In the genomic region with DNA sequence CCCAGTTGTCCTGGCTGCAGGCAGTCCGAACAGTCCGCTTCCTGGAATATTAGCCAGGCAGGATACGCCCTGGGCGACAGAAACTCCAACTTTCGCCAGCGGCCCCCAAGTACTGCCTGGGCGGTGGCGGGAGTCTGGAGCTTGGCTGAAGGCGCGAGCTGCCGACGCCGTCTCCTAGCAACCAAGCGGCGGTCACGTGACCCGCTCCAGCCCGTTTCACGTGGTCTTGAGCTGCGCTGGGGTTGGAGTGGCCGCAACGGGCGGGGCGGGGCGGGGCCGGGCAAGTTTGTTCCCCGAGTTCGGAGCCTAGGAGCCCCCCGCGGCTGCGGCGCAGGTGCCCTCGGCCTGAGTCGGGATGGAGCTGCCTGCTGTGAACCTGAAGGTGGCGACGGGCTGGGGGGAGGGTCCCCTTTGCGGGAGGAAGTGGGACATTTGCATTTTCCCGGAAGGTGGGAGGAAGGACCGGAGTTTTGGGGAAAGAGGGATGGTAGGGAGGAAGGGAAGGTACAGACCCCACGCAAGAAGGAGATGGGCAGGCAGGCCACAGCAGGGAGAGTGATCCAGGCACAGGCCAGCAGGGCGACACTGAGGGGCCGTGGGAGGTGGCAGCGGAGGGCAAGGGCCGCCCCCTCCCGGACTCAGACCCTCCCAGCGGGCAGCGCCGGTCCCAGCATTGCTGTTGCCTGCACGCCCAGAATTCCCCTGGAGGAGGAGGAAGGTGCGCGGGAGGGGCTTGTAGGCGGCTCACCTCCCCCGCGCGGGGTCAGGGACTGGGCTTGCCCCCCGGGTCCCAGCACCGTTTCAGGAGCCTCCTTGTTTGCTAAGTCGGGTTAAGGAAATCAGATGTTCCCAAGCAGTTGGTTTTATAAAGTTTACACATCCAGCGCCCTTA, we compare ENCODE assay signal across 1 cellular context.
TF ChIP-seq lines count a peak whose summit lies in the region.

A gene with protein sequence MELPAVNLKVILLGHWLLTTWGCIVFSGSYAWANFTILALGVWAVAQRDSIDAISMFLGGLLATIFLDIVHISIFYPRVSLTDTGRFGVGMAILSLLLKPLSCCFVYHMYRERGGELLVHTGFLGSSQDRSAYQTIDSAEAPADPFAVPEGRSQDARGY (plus strand): TSS at position 283 of the 892 bp plus-strand sequence. CDS start 73 bp downstream, at position 356.

TF ChIP-seq in GM12878, 131 proteins besides CTCF, POLR2A, EP300 and RAD21 (continued from another document and continues in another):
- TF ChIP-seq, protein P1, sequence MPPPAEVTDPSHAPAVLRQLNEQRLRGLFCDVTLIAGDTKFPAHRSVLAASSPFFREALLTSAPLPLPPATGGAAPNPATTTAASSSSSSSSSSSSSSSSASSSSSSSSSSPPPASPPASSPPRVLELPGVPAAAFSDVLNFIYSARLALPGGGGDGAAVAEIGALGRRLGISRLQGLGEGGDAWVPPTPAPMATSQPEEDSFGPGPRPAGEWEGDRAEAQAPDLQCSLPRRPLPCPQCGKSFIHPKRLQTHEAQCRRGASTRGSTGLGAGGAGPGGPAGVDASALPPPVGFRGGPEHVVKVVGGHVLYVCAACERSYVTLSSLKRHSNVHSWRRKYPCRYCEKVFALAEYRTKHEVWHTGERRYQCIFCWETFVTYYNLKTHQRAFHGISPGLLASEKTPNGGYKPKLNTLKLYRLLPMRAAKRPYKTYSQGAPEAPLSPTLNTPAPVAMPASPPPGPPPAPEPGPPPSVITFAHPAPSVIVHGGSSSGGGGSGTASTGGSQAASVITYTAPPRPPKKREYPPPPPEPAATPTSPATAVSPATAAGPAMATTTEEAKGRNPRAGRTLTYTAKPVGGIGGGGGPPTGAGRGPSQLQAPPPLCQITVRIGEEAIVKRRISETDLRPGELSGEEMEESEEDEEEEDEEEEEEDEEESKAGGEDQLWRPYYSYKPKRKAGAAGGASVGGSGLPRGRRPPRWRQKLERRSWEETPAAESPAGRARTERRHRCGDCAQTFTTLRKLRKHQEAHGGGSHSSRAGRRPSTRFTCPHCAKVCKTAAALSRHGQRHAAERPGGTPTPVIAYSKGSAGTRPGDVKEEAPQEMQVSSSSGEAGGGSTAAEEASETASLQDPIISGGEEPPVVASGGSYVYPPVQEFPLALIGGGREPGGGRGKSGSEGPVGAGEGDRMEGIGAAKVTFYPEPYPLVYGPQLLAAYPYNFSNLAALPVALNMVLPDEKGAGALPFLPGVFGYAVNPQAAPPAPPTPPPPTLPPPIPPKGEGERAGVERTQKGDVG (CRISPR knock-in tag; IDR thresholded peaks at IDR 0.05), result peak; percentile 91
- no peak for TF ChIP-seq SMARCA5 (IDR thresholded peaks at IDR 0.05)
- 0 out of 2 replicates have a peak, but pooled peaks have one; percentile 34 for TF ChIP-seq DPF2 (IDR thresholded peaks at IDR 0.05)
- TF ChIP-seq SP1 (IDR thresholded peaks at IDR 0.05; ENCODE audit: low read depth, low read length), result peak; percentile 7
- TF ChIP-seq WRNIP1 (IDR thresholded peaks at IDR 0.05; ENCODE audit: borderline replicate concordance, low read depth, low read length), result no peak
- TF ChIP-seq ZNF274 (IDR thresholded peaks at IDR 0.05; ENCODE audit: insufficient read depth, insufficient read length), result no peak
- no peak for TF ChIP-seq ESRRA (IDR thresholded peaks at IDR 0.05; ENCODE audit: low read length)
- TF ChIP-seq HDAC2 (IDR thresholded peaks at IDR 0.05), result no peak
- TF ChIP-seq MEF2B (IDR thresholded peaks at IDR 0.05; ENCODE audit: partially characterized antibody, poor library complexity, severe bottlenecking), result peak; percentile 62
- TF ChIP-seq, protein P2, sequence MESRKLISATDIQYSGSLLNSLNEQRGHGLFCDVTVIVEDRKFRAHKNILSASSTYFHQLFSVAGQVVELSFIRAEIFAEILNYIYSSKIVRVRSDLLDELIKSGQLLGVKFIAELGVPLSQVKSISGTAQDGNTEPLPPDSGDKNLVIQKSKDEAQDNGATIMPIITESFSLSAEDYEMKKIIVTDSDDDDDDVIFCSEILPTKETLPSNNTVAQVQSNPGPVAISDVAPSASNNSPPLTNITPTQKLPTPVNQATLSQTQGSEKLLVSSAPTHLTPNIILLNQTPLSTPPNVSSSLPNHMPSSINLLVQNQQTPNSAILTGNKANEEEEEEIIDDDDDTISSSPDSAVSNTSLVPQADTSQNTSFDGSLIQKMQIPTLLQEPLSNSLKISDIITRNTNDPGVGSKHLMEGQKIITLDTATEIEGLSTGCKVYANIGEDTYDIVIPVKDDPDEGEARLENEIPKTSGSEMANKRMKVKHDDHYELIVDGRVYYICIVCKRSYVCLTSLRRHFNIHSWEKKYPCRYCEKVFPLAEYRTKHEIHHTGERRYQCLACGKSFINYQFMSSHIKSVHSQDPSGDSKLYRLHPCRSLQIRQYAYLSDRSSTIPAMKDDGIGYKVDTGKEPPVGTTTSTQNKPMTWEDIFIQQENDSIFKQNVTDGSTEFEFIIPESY (IDR thresholded peaks at IDR 0.05), result no peak
- no peak for TF ChIP-seq BRCA1 (IDR thresholded peaks at IDR 0.05; ENCODE audit: low read depth, low read length)
- TF ChIP-seq SMC3 (IDR thresholded peaks at IDR 0.05; ENCODE audit: borderline replicate concordance, low read length), result no peak
- no peak for TF ChIP-seq CHD1 (IDR thresholded peaks at IDR 0.05; ENCODE audit: low read depth, low read length)
- peak in 1 of 2 experiments; percentile 70; a peak in 1 of 3 replicates for TF ChIP-seq EGR1 (IDR thresholded peaks at IDR 0.05; ENCODE audit: borderline replicate concordance in 1 of 2, low read depth in 2 of 2, low read length in 2 of 2)
- TF ChIP-seq KLF5 (IDR thresholded peaks at IDR 0.05; ENCODE audit: partially characterized antibody), result no peak
- no peak for TF ChIP-seq JUND (IDR thresholded peaks at IDR 0.05; ENCODE audit: low read depth, low read length)
- no peak for TF ChIP-seq RCOR1 (conservative IDR thresholded peaks at IDR 0.05; ENCODE audit: low read depth, low read length)
- no peak for TF ChIP-seq RFX5 (IDR thresholded peaks at IDR 0.05; ENCODE audit: low read depth, low read length)
- TF ChIP-seq MTA2 (IDR thresholded peaks at IDR 0.05; ENCODE audit: low read depth), result no peak
- TF ChIP-seq MXI1 (IDR thresholded peaks at IDR 0.05; ENCODE audit: low read depth, low read length), result peak; percentile 92
- TF ChIP-seq, protein P3, sequence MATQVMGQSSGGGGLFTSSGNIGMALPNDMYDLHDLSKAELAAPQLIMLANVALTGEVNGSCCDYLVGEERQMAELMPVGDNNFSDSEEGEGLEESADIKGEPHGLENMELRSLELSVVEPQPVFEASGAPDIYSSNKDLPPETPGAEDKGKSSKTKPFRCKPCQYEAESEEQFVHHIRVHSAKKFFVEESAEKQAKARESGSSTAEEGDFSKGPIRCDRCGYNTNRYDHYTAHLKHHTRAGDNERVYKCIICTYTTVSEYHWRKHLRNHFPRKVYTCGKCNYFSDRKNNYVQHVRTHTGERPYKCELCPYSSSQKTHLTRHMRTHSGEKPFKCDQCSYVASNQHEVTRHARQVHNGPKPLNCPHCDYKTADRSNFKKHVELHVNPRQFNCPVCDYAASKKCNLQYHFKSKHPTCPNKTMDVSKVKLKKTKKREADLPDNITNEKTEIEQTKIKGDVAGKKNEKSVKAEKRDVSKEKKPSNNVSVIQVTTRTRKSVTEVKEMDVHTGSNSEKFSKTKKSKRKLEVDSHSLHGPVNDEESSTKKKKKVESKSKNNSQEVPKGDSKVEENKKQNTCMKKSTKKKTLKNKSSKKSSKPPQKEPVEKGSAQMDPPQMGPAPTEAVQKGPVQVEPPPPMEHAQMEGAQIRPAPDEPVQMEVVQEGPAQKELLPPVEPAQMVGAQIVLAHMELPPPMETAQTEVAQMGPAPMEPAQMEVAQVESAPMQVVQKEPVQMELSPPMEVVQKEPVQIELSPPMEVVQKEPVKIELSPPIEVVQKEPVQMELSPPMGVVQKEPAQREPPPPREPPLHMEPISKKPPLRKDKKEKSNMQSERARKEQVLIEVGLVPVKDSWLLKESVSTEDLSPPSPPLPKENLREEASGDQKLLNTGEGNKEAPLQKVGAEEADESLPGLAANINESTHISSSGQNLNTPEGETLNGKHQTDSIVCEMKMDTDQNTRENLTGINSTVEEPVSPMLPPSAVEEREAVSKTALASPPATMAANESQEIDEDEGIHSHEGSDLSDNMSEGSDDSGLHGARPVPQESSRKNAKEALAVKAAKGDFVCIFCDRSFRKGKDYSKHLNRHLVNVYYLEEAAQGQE (IDR thresholded peaks at IDR 0.05; ENCODE audit: low read depth, low read length), result no peak
- no peak for TF ChIP-seq TCF7 (IDR thresholded peaks at IDR 0.05; ENCODE audit: borderline replicate concordance)
- TF ChIP-seq, protein P4, sequence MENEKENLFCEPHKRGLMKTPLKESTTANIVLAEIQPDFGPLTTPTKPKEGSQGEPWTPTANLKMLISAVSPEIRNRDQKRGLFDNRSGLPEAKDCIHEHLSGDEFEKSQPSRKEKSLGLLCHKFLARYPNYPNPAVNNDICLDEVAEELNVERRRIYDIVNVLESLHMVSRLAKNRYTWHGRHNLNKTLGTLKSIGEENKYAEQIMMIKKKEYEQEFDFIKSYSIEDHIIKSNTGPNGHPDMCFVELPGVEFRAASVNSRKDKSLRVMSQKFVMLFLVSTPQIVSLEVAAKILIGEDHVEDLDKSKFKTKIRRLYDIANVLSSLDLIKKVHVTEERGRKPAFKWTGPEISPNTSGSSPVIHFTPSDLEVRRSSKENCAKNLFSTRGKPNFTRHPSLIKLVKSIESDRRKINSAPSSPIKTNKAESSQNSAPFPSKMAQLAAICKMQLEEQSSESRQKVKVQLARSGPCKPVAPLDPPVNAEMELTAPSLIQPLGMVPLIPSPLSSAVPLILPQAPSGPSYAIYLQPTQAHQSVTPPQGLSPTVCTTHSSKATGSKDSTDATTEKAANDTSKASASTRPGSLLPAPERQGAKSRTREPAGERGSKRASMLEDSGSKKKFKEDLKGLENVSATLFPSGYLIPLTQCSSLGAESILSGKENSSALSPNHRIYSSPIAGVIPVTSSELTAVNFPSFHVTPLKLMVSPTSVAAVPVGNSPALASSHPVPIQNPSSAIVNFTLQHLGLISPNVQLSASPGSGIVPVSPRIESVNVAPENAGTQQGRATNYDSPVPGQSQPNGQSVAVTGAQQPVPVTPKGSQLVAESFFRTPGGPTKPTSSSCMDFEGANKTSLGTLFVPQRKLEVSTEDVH (IDR thresholded peaks at IDR 0.05; ENCODE audit: low read depth, partially characterized antibody), result no peak
- TF ChIP-seq, protein P5, sequence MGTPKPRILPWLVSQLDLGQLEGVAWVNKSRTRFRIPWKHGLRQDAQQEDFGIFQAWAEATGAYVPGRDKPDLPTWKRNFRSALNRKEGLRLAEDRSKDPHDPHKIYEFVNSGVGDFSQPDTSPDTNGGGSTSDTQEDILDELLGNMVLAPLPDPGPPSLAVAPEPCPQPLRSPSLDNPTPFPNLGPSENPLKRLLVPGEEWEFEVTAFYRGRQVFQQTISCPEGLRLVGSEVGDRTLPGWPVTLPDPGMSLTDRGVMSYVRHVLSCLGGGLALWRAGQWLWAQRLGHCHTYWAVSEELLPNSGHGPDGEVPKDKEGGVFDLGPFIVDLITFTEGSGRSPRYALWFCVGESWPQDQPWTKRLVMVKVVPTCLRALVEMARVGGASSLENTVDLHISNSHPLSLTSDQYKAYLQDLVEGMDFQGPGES (IDR thresholded peaks at IDR 0.05), result 0 out of 2 replicates have a peak, but pooled peaks have one; percentile 30
- 0 out of 2 replicates have a peak, but pooled peaks have one; percentile 2 for TF ChIP-seq BACH1 (IDR thresholded peaks at IDR 0.05; ENCODE audit: borderline replicate concordance)
- TF ChIP-seq SREBF2 (IDR thresholded peaks at IDR 0.05; ENCODE audit: low read length), result no peak
- peak; percentile 39; the same call in 1 of the 2 replicates for TF ChIP-seq NR2F1 (conservative IDR thresholded peaks at IDR 0.05)
- TF ChIP-seq, protein P6, sequence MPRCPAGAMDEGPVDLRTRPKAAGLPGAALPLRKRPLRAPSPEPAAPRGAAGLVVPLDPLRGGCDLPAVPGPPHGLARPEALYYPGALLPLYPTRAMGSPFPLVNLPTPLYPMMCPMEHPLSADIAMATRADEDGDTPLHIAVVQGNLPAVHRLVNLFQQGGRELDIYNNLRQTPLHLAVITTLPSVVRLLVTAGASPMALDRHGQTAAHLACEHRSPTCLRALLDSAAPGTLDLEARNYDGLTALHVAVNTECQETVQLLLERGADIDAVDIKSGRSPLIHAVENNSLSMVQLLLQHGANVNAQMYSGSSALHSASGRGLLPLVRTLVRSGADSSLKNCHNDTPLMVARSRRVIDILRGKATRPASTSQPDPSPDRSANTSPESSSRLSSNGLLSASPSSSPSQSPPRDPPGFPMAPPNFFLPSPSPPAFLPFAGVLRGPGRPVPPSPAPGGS (IDR thresholded peaks at IDR 0.05; ENCODE audit: borderline replicate concordance, insufficient read depth, low read depth, low read length, poor library complexity, severe bottlenecking), result no peak
- TF ChIP-seq CHD4 (IDR thresholded peaks at IDR 0.05), result no peak
- no peak for TF ChIP-seq MYC (IDR thresholded peaks at IDR 0.05; ENCODE audit: insufficient read depth, insufficient read length, insufficient replicate concordance, low read length, severe bottlenecking)
- TF ChIP-seq SRF (IDR thresholded peaks at IDR 0.05; ENCODE audit: low read depth in 2 of 2, low read length in 2 of 2), result no peak; a peak in 1 of 4 replicates
- no peak for TF ChIP-seq KDM1A (IDR thresholded peaks at IDR 0.05; ENCODE audit: borderline replicate concordance)
- no peak for TF ChIP-seq PAX8 (IDR thresholded peaks at IDR 0.05)
- no peak for TF ChIP-seq SMAD1 (IDR thresholded peaks at IDR 0.05; ENCODE audit: low read depth, partially characterized antibody)
- 0 out of 2 replicates have a peak, but pooled peaks have one; percentile 25 for TF ChIP-seq HCFC1 (IDR thresholded peaks at IDR 0.05; ENCODE audit: low read length)
- TF ChIP-seq, protein P7, sequence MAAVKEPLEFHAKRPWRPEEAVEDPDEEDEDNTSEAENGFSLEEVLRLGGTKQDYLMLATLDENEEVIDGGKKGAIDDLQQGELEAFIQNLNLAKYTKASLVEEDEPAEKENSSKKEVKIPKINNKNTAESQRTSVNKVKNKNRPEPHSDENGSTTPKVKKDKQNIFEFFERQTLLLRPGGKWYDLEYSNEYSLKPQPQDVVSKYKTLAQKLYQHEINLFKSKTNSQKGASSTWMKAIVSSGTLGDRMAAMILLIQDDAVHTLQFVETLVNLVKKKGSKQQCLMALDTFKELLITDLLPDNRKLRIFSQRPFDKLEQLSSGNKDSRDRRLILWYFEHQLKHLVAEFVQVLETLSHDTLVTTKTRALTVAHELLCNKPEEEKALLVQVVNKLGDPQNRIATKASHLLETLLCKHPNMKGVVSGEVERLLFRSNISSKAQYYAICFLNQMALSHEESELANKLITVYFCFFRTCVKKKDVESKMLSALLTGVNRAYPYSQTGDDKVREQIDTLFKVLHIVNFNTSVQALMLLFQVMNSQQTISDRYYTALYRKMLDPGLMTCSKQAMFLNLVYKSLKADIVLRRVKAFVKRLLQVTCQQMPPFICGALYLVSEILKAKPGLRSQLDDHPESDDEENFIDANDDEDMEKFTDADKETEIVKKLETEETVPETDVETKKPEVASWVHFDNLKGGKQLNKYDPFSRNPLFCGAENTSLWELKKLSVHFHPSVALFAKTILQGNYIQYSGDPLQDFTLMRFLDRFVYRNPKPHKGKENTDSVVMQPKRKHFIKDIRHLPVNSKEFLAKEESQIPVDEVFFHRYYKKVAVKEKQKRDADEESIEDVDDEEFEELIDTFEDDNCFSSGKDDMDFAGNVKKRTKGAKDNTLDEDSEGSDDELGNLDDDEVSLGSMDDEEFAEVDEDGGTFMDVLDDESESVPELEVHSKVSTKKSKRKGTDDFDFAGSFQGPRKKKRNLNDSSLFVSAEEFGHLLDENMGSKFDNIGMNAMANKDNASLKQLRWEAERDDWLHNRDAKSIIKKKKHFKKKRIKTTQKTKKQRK (IDR thresholded peaks at IDR 0.05; ENCODE audit: low read depth, low read length), result no peak
